1 cellular context compared by ENCODE assay signal in genomic region chr16:57299719-57300386, GRCh38.
A peak's percentile ranks its signal among the peaks of the same experiment; 100 is the strongest.
TF ChIP-seq lines count a peak whose summit lies in the region.

No MANE protein-coding gene starts in this region.

TF ChIP-seq in HepG2, 621 proteins besides CTCF, POLR2A, EP300 and RAD21 (continued from another document and continues in another):
- no peak; the same call in 1 of the 2 replicates for TF ChIP-seq RERE (CRISPR knock-in tag; IDR thresholded peaks at IDR 0.05; ENCODE audit: low read depth)
- TF ChIP-seq ZNF207 (IDR thresholded peaks at IDR 0.05; ENCODE audit: borderline replicate concordance), result no peak
- TF ChIP-seq TRIM24 (CRISPR knock-in tag; IDR thresholded peaks at IDR 0.05), result no peak
- TF ChIP-seq GLMP (CRISPR knock-in tag; IDR thresholded peaks at IDR 0.05; ENCODE audit: borderline replicate concordance), result no peak
- peak; percentile 80 for TF ChIP-seq ZNF546 (CRISPR knock-in tag; conservative IDR thresholded peaks at IDR 0.05)
- peak; percentile 52; the same call in 1 of the 2 replicates for TF ChIP-seq NFKB2 (CRISPR knock-in tag; IDR thresholded peaks at IDR 0.05; ENCODE audit: borderline replicate concordance)
- TF ChIP-seq HOXA9 (CRISPR knock-in tag; IDR thresholded peaks at IDR 0.05; ENCODE audit: borderline replicate concordance), result no peak
- 0 out of 2 replicates have a peak, but pooled peaks have one; percentile 5 for TF ChIP-seq NFE2L2 (IDR thresholded peaks at IDR 0.05; ENCODE audit: low read length)
- peak; percentile 67; the same call in 1 of the 2 replicates for TF ChIP-seq FOSL2 (CRISPR knock-in tag; IDR thresholded peaks at IDR 0.05)
- peak; percentile 68; the same call in 1 of the 2 replicates for TF ChIP-seq SIX1 (CRISPR knock-in tag; IDR thresholded peaks at IDR 0.05; ENCODE audit: borderline replicate concordance)
- TF ChIP-seq ZNF639 (CRISPR knock-in tag; conservative IDR thresholded peaks at IDR 0.05), result peak; percentile 57; the same call in 1 of the 2 replicates
- TF ChIP-seq HMGXB3 (CRISPR knock-in tag; IDR thresholded peaks at IDR 0.05; ENCODE audit: borderline replicate concordance), result peak; percentile 61; the same call in 1 of the 2 replicates
- TF ChIP-seq CHD4 (IDR thresholded peaks at IDR 0.05; ENCODE audit: borderline replicate concordance, low read length), result peak; percentile 98; the same call in 1 of the 2 replicates
- peak; percentile 54; the same call in 1 of the 2 replicates for TF ChIP-seq ZBTB49 (CRISPR knock-in tag; IDR thresholded peaks at IDR 0.05; ENCODE audit: borderline replicate concordance)
- no peak for TF ChIP-seq ZNF7 (CRISPR knock-in tag; IDR thresholded peaks at IDR 0.05)
- TF ChIP-seq ZBTB10 (CRISPR knock-in tag; IDR thresholded peaks at IDR 0.05; ENCODE audit: borderline replicate concordance), result peak; percentile 61; the same call in 1 of the 2 replicates
- peak; percentile 75 for TF ChIP-seq RXRA (CRISPR knock-in tag; IDR thresholded peaks at IDR 0.05)
- peak; percentile 94; the same call in 1 of the 2 replicates for TF ChIP-seq ZNF816 (CRISPR knock-in tag; IDR thresholded peaks at IDR 0.05; ENCODE audit: borderline replicate concordance)
- no peak for TF ChIP-seq ZNF354B (CRISPR knock-in tag; IDR thresholded peaks at IDR 0.05)
- peak in 1 of 2 experiments; percentile 45; a peak in 1 of 4 replicates for TF ChIP-seq NR2F1 (CRISPR knock-in tag; IDR thresholded peaks at IDR 0.05)
- TF ChIP-seq HNF4A (CRISPR knock-in tag; IDR thresholded peaks at IDR 0.05), result peak; percentile 66
- peak; percentile 58; the same call in 1 of the 2 replicates for TF ChIP-seq ZNF460 (CRISPR knock-in tag; IDR thresholded peaks at IDR 0.05; ENCODE audit: borderline replicate concordance)
- peak; percentile 37 for TF ChIP-seq ZSCAN20 (CRISPR knock-in tag; IDR thresholded peaks at IDR 0.05; ENCODE audit: borderline replicate concordance)
- TF ChIP-seq PHF8 (CRISPR knock-in tag; IDR thresholded peaks at IDR 0.05), result peak; percentile 43; the same call in 1 of the 2 replicates
- TF ChIP-seq ZNF136 (CRISPR knock-in tag; IDR thresholded peaks at IDR 0.05; ENCODE audit: low read depth), result 0 out of 2 replicates have a peak, but pooled peaks have one; percentile 64
- peak; percentile 66; the same call in 1 of the 2 replicates for TF ChIP-seq ZNF569 (CRISPR knock-in tag; IDR thresholded peaks at IDR 0.05; ENCODE audit: borderline replicate concordance)
- TF ChIP-seq TCF7L2 (IDR thresholded peaks at IDR 0.05; ENCODE audit: low read depth, low read length), result no peak
- TF ChIP-seq HHEX (CRISPR knock-in tag; IDR thresholded peaks at IDR 0.05), result no peak
- 0 out of 2 replicates have a peak, but pooled peaks have one; percentile 33 for TF ChIP-seq KLF13 (CRISPR knock-in tag; IDR thresholded peaks at IDR 0.05)
- TF ChIP-seq ZNF280B (CRISPR knock-in tag; IDR thresholded peaks at IDR 0.05; ENCODE audit: borderline replicate concordance), result no peak
- peak; percentile 65 for TF ChIP-seq FOXO1 (CRISPR knock-in tag; IDR thresholded peaks at IDR 0.05)
- TF ChIP-seq TERF1 (CRISPR knock-in tag; IDR thresholded peaks at IDR 0.05), result no peak
- TF ChIP-seq EED (CRISPR knock-in tag; IDR thresholded peaks at IDR 0.05), result no peak
- TF ChIP-seq GABPA (IDR thresholded peaks at IDR 0.05; ENCODE audit: low read depth, low read length), result no peak
- peak; percentile 54 for TF ChIP-seq GABPA (CRISPR knock-in tag; IDR thresholded peaks at IDR 0.05; ENCODE audit: low read depth)
- no peak for TF ChIP-seq FOXK2 (IDR thresholded peaks at IDR 0.05)
- TF ChIP-seq RAD51 (IDR thresholded peaks at IDR 0.05; ENCODE audit: borderline replicate concordance), result no peak
- TF ChIP-seq CC2D1A (CRISPR knock-in tag; IDR thresholded peaks at IDR 0.05), result no peak
